ENCODE assay signal across 11 cellular contexts in genomic region chr5:107456281-107456715, GRCh38.
DNase-seq lines count a peak whose midpoint lies in the region; ATAC-seq, FAIRE-seq and TF ChIP-seq lines count a peak whose summit lies in the region.
"Had no signal": no experiment of that assay in that cellular context is flagged by ENCODE, and none has a peak within 500 bp of the region (broad histone marks: within the 10 kb centered on the region; RNA-seq: fewer than 3 reads in every experiment).

No MANE protein-coding gene starts in this region.

- H3K27me3 ChIP-seq in cardiac muscle cell, result no peaks in the 10 kb centered on the region
- H3K27me3 ChIP-seq in tibial nerve, result no peaks in the 10 kb centered on the region
- H3K27me3 ChIP-seq in HepG2 (ENCODE audit: control insufficient read depth in 1 of 2, insufficient read depth in 2 of 2, low read length in 2 of 2), result no peaks in the 10 kb centered on the region; a peak in 1 of 5 replicates

- BruUV-seq in OCI-LY7 (replicated peaks; lab: Mats Ljungman, UMichigan), result no TSS peak
- no TSS peak for BruUV-seq in HepG2 (replicated peaks; lab: Mats Ljungman, UMichigan)

- H3K27ac ChIP-seq in cardiac muscle cell (peak overlapping the region; percentile 86), OCI-LY7 (ENCODE audit: low read depth, low read length, poor library complexity, severe bottlenecking) (no peak overlapping the region), tibial nerve (no peak overlapping the region), HepG2 (ENCODE audit: extremely low read length, insufficient read depth, low read length) (no peak overlapping the region)

- no peak for DNase-seq in cardiac muscle cell (ENCODE audit: low read depth in 1 of 2, low spot score in 1 of 2)
- DNase-seq in cardiac septum (ENCODE audit: low spot score), result no peak
- DNase-seq in OCI-LY7 (ENCODE audit: low spot score), result no peak
- DNase-seq in tibial nerve (ENCODE audit: low spot score in 2 of 2), result no peak
- DNase-seq in HuH-7.5 (ENCODE audit: low spot score), result no peak
- DNase-seq in HepG2 (ENCODE audit: low spot score), result no peak
- no peak for DNase-seq in activated naive CD8-positive, alpha-beta T cell treated with anti-CD3 and anti-CD28 coated beads, Interleukin-2, amount 50 U/mL, for 24 hours
- DNase-seq: glutamatergic neuron, NCI-H1930 had no signal

- peaks cover 51% of the 10 kb centered on the region for H3K4me1 ChIP-seq in cardiac muscle cell (ENCODE audit: low read depth)
- H3K4me1 ChIP-seq in OCI-LY7 (ENCODE audit: insufficient read depth, low read length, poor library complexity, severe bottlenecking), result peaks cover 55% of the 10 kb centered on the region
- H3K4me1 ChIP-seq in tibial nerve, result no peaks in the 10 kb centered on the region
- H3K4me1 ChIP-seq in HepG2 (ENCODE audit: insufficient read depth, low read length), result no peaks in the 10 kb centered on the region

- in situ Hi-C loops in HepG2 (cut with HindIII; ENCODE audit: extremely low pct_ligation_motif_present, low pct_unique_long_range_greater_than_20kb), result no loop called here

- no peak overlapping the region for H3K27ac Mint-ChIP-seq in activated naive CD8-positive, alpha-beta T cell treated with anti-CD3 and anti-CD28 coated beads, Interleukin-2, amount 50 U/mL, for 24 hours

- POLR2A ChIA-PET in OCI-LY7 (lab: Charles Lee), result interaction anchor here (0.8 to 5.4 kb wide), 11 partner anchors 9 to 115 kb away, joined by 3 to 68 read pairs (median 3); no protein-coding TSS in a partner anchor
- POLR2A ChIA-PET in HepG2 (lab: Yijun Ruan, JAX), result no interaction called here

- peak overlapping the region; percentile 76 for H2AFZ ChIP-seq in OCI-LY7 (ENCODE audit: low read length)
- H2AFZ ChIP-seq in HepG2 (ENCODE audit: low read length), result no peak overlapping the region

- no peaks in the 10 kb centered on the region for H3K9me2 ChIP-seq in OCI-LY7 (ENCODE audit: insufficient read depth, low read length)

- H3K9ac ChIP-seq in HepG2 (ENCODE audit: insufficient read depth, low read depth, low read length), result no peak overlapping the region

- no peak for TF ChIP-seq CTCF in cardiac muscle cell (IDR thresholded peaks at IDR 0.05; ENCODE audit: low read depth, low read length)
- TF ChIP-seq CTCF in OCI-LY7 (conservative IDR thresholded peaks at IDR 0.05; ENCODE audit: low read length), result no peak
- no peak for TF ChIP-seq CTCF in tibial nerve (IDR thresholded peaks at IDR 0.05)
- TF ChIP-seq CTCF in HepG2 (CRISPR knock-in tag; IDR thresholded peaks at IDR 0.05), result no peak

- no peaks in the 10 kb centered on the region for H3K4me1 Mint-ChIP-seq in activated naive CD8-positive, alpha-beta T cell treated with anti-CD3 and anti-CD28 coated beads, Interleukin-2, amount 50 U/mL, for 24 hours

- no peak for FAIRE-seq in HepG2 (lab: Jason Lieb, UNC)
- FAIRE-seq: TTC549 had no signal

- no peak overlapping the region for H3K4me3 Mint-ChIP-seq in activated naive CD8-positive, alpha-beta T cell treated with anti-CD3 and anti-CD28 coated beads, Interleukin-2, amount 50 U/mL, for 24 hours

- intact Hi-C loops in cardiac septum (cut with DNase I) (no loop called here), OCI-LY7 (cut with micrococcal nuclease; ENCODE audit: unreplicated experiment) (no loop called here), HepG2 (cut with micrococcal nuclease; ENCODE audit: unreplicated experiment) (no loop called here)

- H3K36me3 ChIP-seq in cardiac muscle cell (no peaks in the 10 kb centered on the region), OCI-LY7 (ENCODE audit: insufficient read depth, low read length) (no peaks in the 10 kb centered on the region), tibial nerve (no peaks in the 10 kb centered on the region), HepG2 (replicated peaks in 1 of 2; ENCODE audit: control insufficient read depth in 1 of 2, insufficient read depth in 2 of 2, low read length in 2 of 2) (no peaks in the 10 kb centered on the region)

- H3K9me3 ChIP-seq in cardiac muscle cell (ENCODE audit: low read depth) (no peaks in the 10 kb centered on the region), OCI-LY7 (ENCODE audit: low read length) (no peaks in the 10 kb centered on the region), tibial nerve (no peaks in the 10 kb centered on the region), HepG2 (ENCODE audit: low read length) (no peaks in the 10 kb centered on the region)

- TF ChIP-seq RAD21 in HepG2 (CRISPR knock-in tag; IDR thresholded peaks at IDR 0.05), result no peak

- H3K9me3 Mint-ChIP-seq in activated naive CD8-positive, alpha-beta T cell treated with anti-CD3 and anti-CD28 coated beads, Interleukin-2, amount 50 U/mL, for 24 hours, result peaks cover 3% of the 10 kb centered on the region

- H3K36me3 Mint-ChIP-seq in activated naive CD8-positive, alpha-beta T cell treated with anti-CD3 and anti-CD28 coated beads, Interleukin-2, amount 50 U/mL, for 24 hours (ENCODE audit: low read depth), result no peaks in the 10 kb centered on the region

- H4K20me1 ChIP-seq in OCI-LY7 (ENCODE audit: insufficient read depth, low read length) (no peaks in the 10 kb centered on the region), HepG2 (ENCODE audit: insufficient read depth, low read length) (no peaks in the 10 kb centered on the region)

- H3K79me2 ChIP-seq in OCI-LY7 (ENCODE audit: insufficient read depth, low read depth, low read length), result no peaks in the 10 kb centered on the region
- no peaks in the 10 kb centered on the region for H3K79me2 ChIP-seq in HepG2 (ENCODE audit: insufficient read depth, low read length)

- peak; percentile 64 for ATAC-seq in HG03108 (IDR thresholded peaks at IDR 0.05; ENCODE audit: unreplicated experiment)
- ATAC-seq in HepG2, result no peak
- no peak for ATAC-seq in activated naive CD8-positive, alpha-beta T cell treated with anti-CD3 and anti-CD28 coated beads, Interleukin-2, amount 50 U/mL, for 24 hours

- no peak for TF ChIP-seq EP300 in tibial nerve (IDR thresholded peaks at IDR 0.05)
- TF ChIP-seq EP300 in HepG2 (IDR thresholded peaks at IDR 0.05; ENCODE audit: low read depth in 2 of 2, low read length in 2 of 2), result no peak
- no peak for TF ChIP-seq EP300 in HepG2 (CRISPR knock-in tag; IDR thresholded peaks at IDR 0.05; ENCODE audit: borderline replicate concordance)

- no peaks in the 10 kb centered on the region for H3K27me3 Mint-ChIP-seq in activated naive CD8-positive, alpha-beta T cell treated with anti-CD3 and anti-CD28 coated beads, Interleukin-2, amount 50 U/mL, for 24 hours

- H3K4me3 ChIP-seq in cardiac muscle cell (no peak overlapping the region), OCI-LY7 (ENCODE audit: low read depth, low read length, poor library complexity, severe bottlenecking) (no peak overlapping the region), tibial nerve (no peak overlapping the region), HepG2 (replicated peaks in 1 of 3; ENCODE audit: insufficient read depth in 1 of 3, low read depth in 2 of 3, low read length in 3 of 3) (no peak overlapping the region)

- TF ChIP-seq POLR2A in tibial nerve (IDR thresholded peaks at IDR 0.05) (no peak), HepG2 (IDR thresholded peaks at IDR 0.05; ENCODE audit: insufficient read depth in 1 of 2, low read depth in 2 of 2, low read length in 2 of 2) (no peak)

- H3K4me2 ChIP-seq in OCI-LY7 (ENCODE audit: low read length), result peak overlapping the region; percentile 18; the same call in 1 of the 2 replicates
- H3K4me2 ChIP-seq in HepG2 (ENCODE audit: low read depth, low read length), result no peak overlapping the region

- CTCF ChIA-PET in OCI-LY7 (lab: Charles Lee; ENCODE audit: unreplicated experiment), result interaction anchor here (0.6 to 1.1 kb wide), 2 partner anchors 8 to 12 kb away, joined by 3 to 4 read pairs; no protein-coding TSS in a partner anchor
- CTCF ChIA-PET in HepG2 (lab: Yijun Ruan, JAX; ENCODE audit: low intra/inter-chr PET ratio, low total read pairs), result no interaction called here

TF ChIP-seq in HepG2, 621 proteins besides CTCF, POLR2A, EP300 and RAD21:
- TF ChIP-seq FOXM1 (CRISPR knock-in tag; IDR thresholded peaks at IDR 0.05) (no peak), ZFX (CRISPR knock-in tag; IDR thresholded peaks at IDR 0.05; ENCODE audit: low read depth) (no peak), ZNF337 (CRISPR knock-in tag; IDR thresholded peaks at IDR 0.05; ENCODE audit: borderline replicate concordance, low read depth) (no peak)
